ENCODE assay signal across 21 cellular contexts in genomic region chr12:131509706-131510105, GRCh38.
DNase-seq lines count a peak whose midpoint lies in the region; ATAC-seq and TF ChIP-seq lines count a peak whose summit lies in the region.
"Had no signal": no experiment of that assay in that cellular context is flagged by ENCODE, and none has a peak within 500 bp of the region (broad histone marks: within the 10 kb centered on the region; RNA-seq: fewer than 3 reads in every experiment).

No MANE protein-coding gene starts in this region.

- no peak overlapping the region for H2AFZ ChIP-seq in SK-N-SH (ENCODE audit: low read depth)
- H2AFZ ChIP-seq: GM23338 had no signal

- no peaks in the 10 kb centered on the region for H4K20me1 ChIP-seq in SK-N-SH (ENCODE audit: insufficient read depth)

- intact Hi-C loops in colonic mucosa (cut with DNase I): no loop called here

- 15% methylated on average over 6 of the region's 6 CpGs for WGBS in SK-N-SH (ENCODE audit: low lambda C conversion rate)

- CTCF ChIA-PET in SK-N-SH (lab: Yijun Ruan, JAX): interaction anchor here (1.2 kb wide), 1 partner anchor 55 kb away, joined by 3 read pairs; no protein-coding TSS in a partner anchor

- H3K9me3 ChIP-seq in SK-N-SH (no peaks in the 10 kb centered on the region), colonic mucosa (no peaks in the 10 kb centered on the region)
- H3K9me3 ChIP-seq: A549, SJSA1 had no signal

- DNase-seq in SK-N-SH: no peak
- peak; percentile 73 for DNase-seq in SK-N-DZ (ENCODE audit: low spot score)
- peak; percentile 20 for DNase-seq in left kidney (ENCODE audit: low read depth, low spot score)
- DNase-seq in activated T-cell treated with anti-CD3 and anti-CD28 coated beads, Interleukin-2, amount 50 U/mL, for 1 hour: no peak
- no peak for DNase-seq in colonic mucosa
- DNase-seq: DMS79 treated with DMSO at 0.1 percent for 48 hours, HCEC 1CT, Kasumi-1, NCI-H1417, NCI-H187 treated with DMSO at 0.1 percent for 48 hours, NCI-H2107, NCI-H2227 treated with DMSO at 0.1 percent for 48 hours, NCI-H510A, OCI-M1, SW 1271 had no signal

- POLR2A ChIA-PET in SK-N-SH (lab: Yijun Ruan, JAX): no interaction called here

- H3K79me2 ChIP-seq in SK-N-SH (ENCODE audit: insufficient read depth): no peaks in the 10 kb centered on the region

- TF ChIP-seq CTCF in SK-N-SH (IDR thresholded peaks at IDR 0.05): no peak
- no peak for TF ChIP-seq CTCF in colonic mucosa (IDR thresholded peaks at IDR 0.05)

- TF ChIP-seq EP300 in SK-N-SH (IDR thresholded peaks at IDR 0.05; ENCODE audit: borderline replicate concordance in 1 of 2, low read depth in 1 of 2, low read length in 1 of 2): peak in 1 of 2 experiments; percentile 78; a peak in 2 of 4 replicates

- ATAC-seq in SK-N-SH treated with all-trans-retinoic acid at 6 μM for 48 hours (no peak), GM18909 (IDR thresholded peaks at IDR 0.05; ENCODE audit: poor library complexity, unreplicated experiment) (no peak)
- ATAC-seq: A549, GM23338, Right ventricle myocardium inferior had no signal

- H3F3A ChIP-seq in SK-N-SH (replicated peaks; ENCODE audit: insufficient read depth): no peaks in the 10 kb centered on the region

- peak overlapping the region in 1 of 2 experiments; percentile 50; a peak in 1 of 4 replicates for H3K27ac ChIP-seq in SK-N-SH (ENCODE audit: low read depth in 2 of 2, low read length in 1 of 2)
- no peak overlapping the region for H3K27ac ChIP-seq in colonic mucosa
- H3K27ac ChIP-seq: A549, SJSA1 had no signal

- H3K9ac ChIP-seq in SK-N-SH (no peak overlapping the region), colonic mucosa (ENCODE audit: low read depth in 2 of 2, low read length in 2 of 2) (no peak overlapping the region)

- H3K27me3 ChIP-seq in SK-N-SH (ENCODE audit: insufficient read depth) (no peaks in the 10 kb centered on the region), colonic mucosa (no peaks in the 10 kb centered on the region)
- H3K27me3 ChIP-seq: SJSA1 had no signal

- H3K4me2 ChIP-seq in SK-N-SH: no peak overlapping the region
- H3K4me2 ChIP-seq: A549, GM23338 had no signal

- H3K9me2 ChIP-seq in SK-N-SH: no peaks in the 10 kb centered on the region

- H3K36me3 ChIP-seq in SK-N-SH (replicated peaks in 1 of 2; ENCODE audit: control insufficient read depth in 1 of 2, insufficient read depth in 2 of 2, low read length in 1 of 2) (no peaks in the 10 kb centered on the region), colonic mucosa (no peaks in the 10 kb centered on the region)
- H3K36me3 ChIP-seq: SJSA1 had no signal

- TF ChIP-seq RAD21 in SK-N-SH (IDR thresholded peaks at IDR 0.05; ENCODE audit: low read length): no peak

- no peak overlapping the region for H3K4me3 ChIP-seq in SK-N-SH (ENCODE audit: low read depth in 2 of 2, low read length in 1 of 2)
- H3K4me3 ChIP-seq in colonic mucosa: no peak overlapping the region
- H3K4me3 ChIP-seq: A549, GM23338, SJSA1 had no signal

- H3K4me1 ChIP-seq in SK-N-SH (ENCODE audit: control insufficient read depth in 1 of 2, insufficient read depth in 2 of 2, low read depth in 1 of 2, low read length in 1 of 2): peaks cover 0 to 62% of the 10 kb centered on the region in 2 experiments; a peak in 1 of 4 replicates
- no peaks in the 10 kb centered on the region for H3K4me1 ChIP-seq in colonic mucosa
- H3K4me1 ChIP-seq: A549, SJSA1 had no signal

TF ChIP-seq in SK-N-SH, 30 proteins besides CTCF, POLR2A, EP300 and RAD21 (continues in another document):
- TF ChIP-seq MXI1 (IDR thresholded peaks at IDR 0.05; ENCODE audit: low read depth, low read length) (peak; percentile 13; the same call in 1 of the 2 replicates), RCOR1 (IDR thresholded peaks at IDR 0.05; ENCODE audit: low read length) (peak; percentile 53), FOXJ3 (CRISPR knock-in tag; IDR thresholded peaks at IDR 0.05) (0 out of 2 replicates have a peak, but pooled peaks have one; percentile 13), REST (IDR thresholded peaks at IDR 0.05; ENCODE audit: low read depth, low read length) (no peak)
- TF ChIP-seq, protein P1, sequence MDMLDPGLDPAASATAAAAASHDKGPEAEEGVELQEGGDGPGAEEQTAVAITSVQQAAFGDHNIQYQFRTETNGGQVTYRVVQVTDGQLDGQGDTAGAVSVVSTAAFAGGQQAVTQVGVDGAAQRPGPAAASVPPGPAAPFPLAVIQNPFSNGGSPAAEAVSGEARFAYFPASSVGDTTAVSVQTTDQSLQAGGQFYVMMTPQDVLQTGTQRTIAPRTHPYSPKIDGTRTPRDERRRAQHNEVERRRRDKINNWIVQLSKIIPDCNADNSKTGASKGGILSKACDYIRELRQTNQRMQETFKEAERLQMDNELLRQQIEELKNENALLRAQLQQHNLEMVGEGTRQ (IDR thresholded peaks at IDR 0.05; ENCODE audit: borderline replicate concordance, low read depth, low read length): no peak

TF ChIP-seq in SK-N-SH treated with all-trans-retinoic acid at 6 μM for 48 hours, 23 proteins besides CTCF, POLR2A, EP300 and RAD21:
- TF ChIP-seq ZFP30 (CRISPR knock-in tag; IDR thresholded peaks at IDR 0.05): no peak
- no peak for TF ChIP-seq ZC3H10 (CRISPR knock-in tag; IDR thresholded peaks at IDR 0.05)
- TF ChIP-seq, protein P2, sequence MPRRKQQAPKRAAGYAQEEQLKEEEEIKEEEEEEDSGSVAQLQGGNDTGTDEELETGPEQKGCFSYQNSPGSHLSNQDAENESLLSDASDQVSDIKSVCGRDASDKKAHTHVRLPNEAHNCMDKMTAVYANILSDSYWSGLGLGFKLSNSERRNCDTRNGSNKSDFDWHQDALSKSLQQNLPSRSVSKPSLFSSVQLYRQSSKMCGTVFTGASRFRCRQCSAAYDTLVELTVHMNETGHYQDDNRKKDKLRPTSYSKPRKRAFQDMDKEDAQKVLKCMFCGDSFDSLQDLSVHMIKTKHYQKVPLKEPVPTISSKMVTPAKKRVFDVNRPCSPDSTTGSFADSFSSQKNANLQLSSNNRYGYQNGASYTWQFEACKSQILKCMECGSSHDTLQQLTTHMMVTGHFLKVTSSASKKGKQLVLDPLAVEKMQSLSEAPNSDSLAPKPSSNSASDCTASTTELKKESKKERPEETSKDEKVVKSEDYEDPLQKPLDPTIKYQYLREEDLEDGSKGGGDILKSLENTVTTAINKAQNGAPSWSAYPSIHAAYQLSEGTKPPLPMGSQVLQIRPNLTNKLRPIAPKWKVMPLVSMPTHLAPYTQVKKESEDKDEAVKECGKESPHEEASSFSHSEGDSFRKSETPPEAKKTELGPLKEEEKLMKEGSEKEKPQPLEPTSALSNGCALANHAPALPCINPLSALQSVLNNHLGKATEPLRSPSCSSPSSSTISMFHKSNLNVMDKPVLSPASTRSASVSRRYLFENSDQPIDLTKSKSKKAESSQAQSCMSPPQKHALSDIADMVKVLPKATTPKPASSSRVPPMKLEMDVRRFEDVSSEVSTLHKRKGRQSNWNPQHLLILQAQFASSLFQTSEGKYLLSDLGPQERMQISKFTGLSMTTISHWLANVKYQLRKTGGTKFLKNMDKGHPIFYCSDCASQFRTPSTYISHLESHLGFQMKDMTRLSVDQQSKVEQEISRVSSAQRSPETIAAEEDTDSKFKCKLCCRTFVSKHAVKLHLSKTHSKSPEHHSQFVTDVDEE (CRISPR knock-in tag; IDR thresholded peaks at IDR 0.05): no peak
- no peak for TF ChIP-seq SNAI2 (CRISPR knock-in tag; IDR thresholded peaks at IDR 0.05)
- TF ChIP-seq BACH2 (CRISPR knock-in tag; IDR thresholded peaks at IDR 0.05; ENCODE audit: borderline replicate concordance): no peak
- no peak for TF ChIP-seq ISL1 (CRISPR knock-in tag; IDR thresholded peaks at IDR 0.05)
- TF ChIP-seq TOX (CRISPR knock-in tag; IDR thresholded peaks at IDR 0.05; ENCODE audit: borderline replicate concordance): no peak
- no peak for TF ChIP-seq TCF4 (CRISPR knock-in tag; IDR thresholded peaks at IDR 0.05; ENCODE audit: borderline replicate concordance)
- no peak for TF ChIP-seq ARNTL (CRISPR knock-in tag; IDR thresholded peaks at IDR 0.05; ENCODE audit: borderline replicate concordance, low read depth)
- no peak for TF ChIP-seq PPARA (CRISPR knock-in tag; IDR thresholded peaks at IDR 0.05; ENCODE audit: borderline replicate concordance)
- no peak for TF ChIP-seq ZNF70 (CRISPR knock-in tag; IDR thresholded peaks at IDR 0.05)
TF ChIP-seq in SK-N-SH treated with all-trans-retinoic acid at 6 μM for 48 hours: peak in this region for 0.

Comparison
In these comparisons a context has a peak if more than half of its experiments do, and no peak if none do; other contexts are left out.
1. DNase-seq: peak in SK-N-DZ (single experiment) and left kidney (single experiment); none in SK-N-SH (single experiment), activated T-cell treated with anti-CD3 and anti-CD28 coated beads, Interleukin-2, amount 50 U/mL, for 1 hour (single experiment) and colonic mucosa (single experiment).